ENCODE assay signal across 26 cellular contexts in the genomic region with DNA sequence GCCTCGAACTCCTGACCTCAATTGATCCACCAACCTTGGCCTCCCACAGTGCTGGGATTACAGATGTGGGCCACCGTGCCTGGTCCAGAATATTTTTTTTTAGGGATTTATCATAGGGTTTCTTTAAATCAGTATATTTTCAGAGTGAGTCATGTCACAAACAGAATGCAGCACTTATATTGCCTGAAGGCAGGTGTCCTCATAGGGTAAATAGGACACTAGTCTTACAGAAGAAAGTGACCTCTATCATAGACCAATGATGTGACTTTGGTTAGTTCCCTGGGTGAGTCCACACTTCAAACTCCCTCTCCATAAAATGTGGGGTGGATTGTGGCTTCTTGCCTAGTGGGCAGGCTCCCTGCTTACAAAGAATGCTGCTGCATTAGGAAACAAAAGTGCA.
DNase-seq lines count a peak whose midpoint lies in the region; ATAC-seq and TF ChIP-seq lines count a peak whose summit lies in the region.
"Had no signal": no experiment of that assay in that cellular context is flagged by ENCODE, and none has a peak within 500 bp of the region (broad histone marks: within the 10 kb centered on the region; RNA-seq: fewer than 3 reads in every experiment).

No MANE protein-coding gene starts in this region.

- BruUV-seq in PC-9 (replicated peaks; lab: Mats Ljungman, UMichigan) = no TSS peak

- H2AFZ ChIP-seq in GM23248 = no peak overlapping the region
- no peak overlapping the region for H2AFZ ChIP-seq in PC-9
- no peak overlapping the region for H2AFZ ChIP-seq in smooth muscle cell (ENCODE audit: low read depth)

- ATAC-seq in foreskin keratinocyte = no peak
- ATAC-seq: A549, K562, SK-N-SH treated with all-trans-retinoic acid at 6 μM for 48 hours had no signal

- H3K9ac ChIP-seq in GM23248 (no peak overlapping the region), smooth muscle cell (ENCODE audit: low read depth) (no peak overlapping the region)
- H3K9ac ChIP-seq: BLaER1 treated with 17β-estradiol and CSF1 and Interleukin-3, amounts not matched to agents 10 nM and 100 nM had no signal

- no peak overlapping the region for H3K4me3 ChIP-seq in GM23248
- no peak overlapping the region for H3K4me3 ChIP-seq in PC-9
- no peak overlapping the region for H3K4me3 ChIP-seq in choroid plexus epithelial cell (ENCODE audit: low read depth, low read length)
- no peak overlapping the region for H3K4me3 ChIP-seq in smooth muscle cell
- H3K4me3 ChIP-seq: A549; BLaER1 treated with 17β-estradiol and CSF1 and Interleukin-3, amounts not matched to agents 10 nM and 100 nM; K562; Peyer's patch; SJCRH30 had no signal

- H3F3A ChIP-seq in GM23248 (ENCODE audit: insufficient read depth) = no peaks in the 10 kb centered on the region
- peaks cover 8% of the 10 kb centered on the region; the same call in 1 of the 2 replicates for H3F3A ChIP-seq in PC-9 (ENCODE audit: insufficient read depth, low read depth)
- no peaks in the 10 kb centered on the region for H3F3A ChIP-seq in smooth muscle cell (ENCODE audit: low read depth)

- H3K9me2 ChIP-seq in GM23248 (ENCODE audit: insufficient read depth) = no peaks in the 10 kb centered on the region
- no peaks in the 10 kb centered on the region; the same call in 1 of the 2 replicates for H3K9me2 ChIP-seq in PC-9 (ENCODE audit: insufficient read depth)

- WGBS in GM23248 (ENCODE audit: low coverage in 1 of 2, low lambda C conversion rate in 2 of 2, missing lambda C conversion rate in 2 of 2), 2 experiments = 20 to 23% methylated on average over 2 of the region's 2 CpGs
- WGBS in smooth muscle cell (ENCODE audit: low lambda C conversion rate) = 85% methylated on average over 2 of the region's 2 CpGs

- POLR2A ChIA-PET in PC-9 (lab: Charles Lee; ENCODE audit: unreplicated experiment) = no interaction called here

- H3K27me3 ChIP-seq in GM23248 (replicated peaks; ENCODE audit: insufficient read depth) (no peaks in the 10 kb centered on the region), PC-9 (ENCODE audit: insufficient read depth, low read depth) (peaks cover 4% of the 10 kb centered on the region; the same call in 1 of the 2 replicates), foreskin keratinocyte (no peaks in the 10 kb centered on the region), smooth muscle cell (ENCODE audit: low read depth) (no peaks in the 10 kb centered on the region)
- H3K27me3 ChIP-seq: BLaER1 treated with 17β-estradiol and CSF1 and Interleukin-3, amounts not matched to agents 10 nM and 100 nM; Peyer's patch; SJCRH30 had no signal

- DNase-seq in EH (ENCODE audit: low read depth) = peak; percentile 4
- DNase-seq in GM23248 = peak; percentile 3
- DNase-seq in PC-9 = peak in 1 of 2 experiments; percentile 63
- peak; percentile 1 for DNase-seq in choroid plexus epithelial cell (ENCODE audit: low read depth)
- no peak for DNase-seq in foreskin keratinocyte
- no peak for DNase-seq in glomerular visceral epithelial cell (ENCODE audit: extremely low spot score)
- no peak for DNase-seq in smooth muscle cell (lab: John Stamatoyannopoulos, UW; ENCODE audit: unreplicated experiment)
- DNase-seq in NOMO-1 treated with DMSO at 0.1 percent for 48 hours (lab: John Stamatoyannopoulos, UW; ENCODE audit: unreplicated experiment) = no peak
- DNase-seq: AML-193; CD4-positive, alpha-beta T cell; COR-L47; DMS79; H7; Kasumi-1; MM.1S; NCI-H1417; NCI-H1694; NCI-H2029 treated with DMSO at 0.1 percent for 48 hours; NCI-H446 treated with DMSO at 0.1 percent for 48 hours; NCI-H526 treated with DMSO at 0.1 percent for 48 hours; Peyer's patch; SJCRH30 had no signal

- TF ChIP-seq CTCF in PC-9 (conservative IDR thresholded peaks at IDR 0.05) (no peak), choroid plexus epithelial cell (conservative IDR thresholded peaks at IDR 0.05; ENCODE audit: low read depth, low read length) (no peak), foreskin keratinocyte (conservative IDR thresholded peaks at IDR 0.05) (no peak), smooth muscle cell (IDR thresholded peaks at IDR 0.05; ENCODE audit: borderline replicate concordance, insufficient read depth, poor library complexity, severe bottlenecking) (no peak)

- no peaks in the 10 kb centered on the region for H3K79me2 ChIP-seq in GM23248 (ENCODE audit: insufficient read depth)
- no peaks in the 10 kb centered on the region for H3K79me2 ChIP-seq in PC-9 (ENCODE audit: low read depth)
- H3K79me2 ChIP-seq in smooth muscle cell (ENCODE audit: low read depth) = no peaks in the 10 kb centered on the region

- H4K20me1 ChIP-seq in GM23248 (ENCODE audit: insufficient read depth) (no peaks in the 10 kb centered on the region), PC-9 (ENCODE audit: insufficient read depth) (no peaks in the 10 kb centered on the region), smooth muscle cell (ENCODE audit: low read depth) (no peaks in the 10 kb centered on the region)
- H4K20me1 ChIP-seq: BLaER1 treated with 17β-estradiol and CSF1 and Interleukin-3, amounts not matched to agents 10 nM and 100 nM had no signal

- H3K36me3 ChIP-seq in GM23248 (ENCODE audit: low read depth) (no peaks in the 10 kb centered on the region), PC-9 (ENCODE audit: low read depth) (no peaks in the 10 kb centered on the region), smooth muscle cell (ENCODE audit: low read depth) (no peaks in the 10 kb centered on the region)
- H3K36me3 ChIP-seq: BLaER1 treated with 17β-estradiol and CSF1 and Interleukin-3, amounts not matched to agents 10 nM and 100 nM; Peyer's patch; SJCRH30 had no signal

- intact Hi-C loops in PC-9 (cut with micrococcal nuclease; ENCODE audit: unreplicated experiment) = no loop called here

- H3K4me1 ChIP-seq in GM23248 (ENCODE audit: insufficient read depth) (no peaks in the 10 kb centered on the region), PC-9 (replicated peaks; ENCODE audit: insufficient read depth) (peaks cover 7% of the 10 kb centered on the region; the same call in 1 of the 2 replicates), foreskin keratinocyte (no peaks in the 10 kb centered on the region), smooth muscle cell (ENCODE audit: low read depth) (no peaks in the 10 kb centered on the region)
- H3K4me1 ChIP-seq: A549; BLaER1 treated with 17β-estradiol and CSF1 and Interleukin-3, amounts not matched to agents 10 nM and 100 nM; Peyer's patch; SJCRH30 had no signal

- H3K27ac ChIP-seq in GM23248 (no peak overlapping the region), PC-9 (no peak overlapping the region), foreskin keratinocyte (no peak overlapping the region), smooth muscle cell (ENCODE audit: low read depth) (no peak overlapping the region)
- H3K27ac ChIP-seq: A549; BLaER1 treated with 17β-estradiol and CSF1 and Interleukin-3, amounts not matched to agents 10 nM and 100 nM; Peyer's patch; SJCRH30 had no signal

- H3K4me2 ChIP-seq in GM23248 (ENCODE audit: unreplicated experiment) = no peak overlapping the region
- H3K4me2 ChIP-seq in PC-9 = 0 out of 2 replicates have a peak overlapping the region, but pooled peaks have one; percentile 5
- no peak overlapping the region for H3K4me2 ChIP-seq in smooth muscle cell
- H3K4me2 ChIP-seq: A549; BLaER1 treated with 17β-estradiol and CSF1 and Interleukin-3, amounts not matched to agents 10 nM and 100 nM had no signal

- in situ Hi-C loops in GM23248 (cut with MboI) = no loop called here

- CTCF ChIA-PET in PC-9 (lab: Charles Lee) = no interaction called here

- H3K9me3 ChIP-seq in GM23248 (ENCODE audit: low read depth) = no peaks in the 10 kb centered on the region
- H3K9me3 ChIP-seq in PC-9 (ENCODE audit: insufficient read depth, low read depth) = no peaks in the 10 kb centered on the region
- no peaks in the 10 kb centered on the region for H3K9me3 ChIP-seq in smooth muscle cell (replicated peaks; ENCODE audit: low read depth)
- H3K9me3 ChIP-seq: A549; BLaER1 treated with 17β-estradiol and CSF1 and Interleukin-3, amounts not matched to agents 10 nM and 100 nM; Peyer's patch; SJCRH30 had no signal

Comparison
In these comparisons a context has a peak if more than half of its experiments do, and no peak if none do; other contexts are left out.
1. DNase-seq: peak in EH (single experiment), GM23248 (single experiment) and choroid plexus epithelial cell (single experiment); none in foreskin keratinocyte (0 of 2), glomerular visceral epithelial cell (single experiment), smooth muscle cell (single experiment) and NOMO-1 treated with DMSO at 0.1 percent for 48 hours (single experiment).